13 cellular contexts compared by ENCODE assay signal in genomic region chr15:65550681-65551098, GRCh38. TPM values are rescaled to one million over a fixed set of nuclear protein-coding genes. Genes with fewer than 3 reads are reported as not detected.
DNase-seq lines count a peak whose midpoint lies in the region; FAIRE-seq and TF ChIP-seq lines count a peak whose summit lies in the region.
"Had no signal": no experiment of that assay in that cellular context is flagged by ENCODE, and none has a peak within 500 bp of the region (broad histone marks: within the 10 kb centered on the region; RNA-seq: fewer than 3 reads in every experiment).

No MANE protein-coding gene starts in this region.

- no peak overlapping the region for H2AFZ ChIP-seq in mammary epithelial cell (ENCODE audit: low read depth, low read length)
- H2AFZ ChIP-seq: neural progenitor cell had no signal

- H3K79me2 ChIP-seq in mammary epithelial cell (ENCODE audit: insufficient read depth, low read length): peaks cover 68% of the 10 kb centered on the region

- no peak overlapping the region for H3K9ac ChIP-seq in mammary epithelial cell (ENCODE audit: insufficient read depth, low read length)
- H3K9ac ChIP-seq: neural progenitor cell had no signal

- no peak overlapping the region for H3K4me2 ChIP-seq in mammary epithelial cell (ENCODE audit: insufficient read depth, low read depth, low read length)
- H3K4me2 ChIP-seq: neural progenitor cell had no signal

- H3K4me3 ChIP-seq in mammary epithelial cell (replicated peaks in 1 of 3; ENCODE audit: insufficient read depth in 1 of 3, low read depth in 2 of 3, low read length in 3 of 3): no peak overlapping the region
- H3K4me3 ChIP-seq in astrocyte of the cerebellum (ENCODE audit: low read depth, low read length): no peak overlapping the region
- H3K4me3 ChIP-seq: neural progenitor cell had no signal

- H3K27me3 ChIP-seq in mammary epithelial cell (ENCODE audit: insufficient read depth, low read length): no peaks in the 10 kb centered on the region
- H3K27me3 ChIP-seq: neural progenitor cell had no signal

- POLR2A ChIA-PET in MCF 10A (lab: Yijun Ruan, JAX): no interaction called here

- H3K27ac ChIP-seq in mammary epithelial cell (ENCODE audit: insufficient read depth, low read depth, low read length): no peak overlapping the region

- dilution Hi-C loops in mammary epithelial cell (cut with HindIII; ENCODE audit: low sequenced_read_pairs): no loop called here

- TF ChIP-seq CTCF in mammary epithelial cell (conservative IDR thresholded peaks at IDR 0.05 in 1 of 2, IDR thresholded peaks at IDR 0.05 in 1 of 2; ENCODE audit: extremely low read depth in 1 of 2, insufficient read depth in 1 of 2, low read depth in 1 of 2, low read length in 2 of 2) (no peak), MCF 10A (IDR thresholded peaks at IDR 0.05; ENCODE audit: unreplicated experiment) (no peak), astrocyte of the cerebellum (IDR thresholded peaks at IDR 0.05; ENCODE audit: low read depth, low read length, missing control alignments) (no peak), type B pancreatic cell (conservative IDR thresholded peaks at IDR 0.05) (no peak)

- BruUV-seq in mammary epithelial cell (replicated peaks; lab: Mats Ljungman, UMichigan) (no TSS peak), MCF 10A (replicated peaks; lab: Mats Ljungman, UMichigan) (no TSS peak)

- no peak for FAIRE-seq in GM19239 (lab: Jason Lieb, UNC)
- FAIRE-seq: islet of Langerhans had no signal

- no peaks in the 10 kb centered on the region for H3K9me3 ChIP-seq in mammary epithelial cell (replicated peaks; ENCODE audit: insufficient read depth, low read length)

- H3K27me3 Mint-ChIP-seq in MCF 10A (ENCODE audit: insufficient read depth, unreplicated experiment) (no peaks in the 10 kb centered on the region), type B pancreatic cell (no peaks in the 10 kb centered on the region)

- H4K20me1 ChIP-seq in mammary epithelial cell (ENCODE audit: insufficient read depth, low read length): no peaks in the 10 kb centered on the region

- H3K36me3 Mint-ChIP-seq in MCF 10A (ENCODE audit: insufficient read depth, unreplicated experiment): peaks cover 13% of the 10 kb centered on the region
- H3K36me3 Mint-ChIP-seq in type B pancreatic cell: peaks cover 19% of the 10 kb centered on the region

- H3K27ac Mint-ChIP-seq in MCF 10A (ENCODE audit: low read depth, unreplicated experiment): no peak overlapping the region
- H3K27ac Mint-ChIP-seq in type B pancreatic cell: peak overlapping the region; percentile 17
- H3K27ac Mint-ChIP-seq: neural progenitor cell had no signal

- no peaks in the 10 kb centered on the region for H3K9me3 Mint-ChIP-seq in MCF 10A (ENCODE audit: unreplicated experiment)
- no peaks in the 10 kb centered on the region for H3K9me3 Mint-ChIP-seq in type B pancreatic cell
- H3K9me3 Mint-ChIP-seq: brain had no signal

- DNase-seq in mammary epithelial cell (peak; percentile 16), MCF 10A (ENCODE audit: unreplicated experiment) (no peak), astrocyte of the cerebellum (ENCODE audit: low read depth) (peak; percentile 88), iris pigment epithelial cell (ENCODE audit: low read depth) (peak; percentile 88), type B pancreatic cell (ENCODE audit: extremely low spot score, unreplicated experiment) (no peak), GM19239 (ENCODE audit: insufficient read length, low spot score) (no peak), SHP77 treated with DMSO at 0.1 percent for 48 hours (lab: John Stamatoyannopoulos, UW) (no peak)
- DNase-seq in stimulated activated CD8-positive, alpha-beta memory T cell treated with anti-CD3 and anti-CD28 coated beads, Interleukin-4, amount 100 ng/mL, for 48 hours: no peak
- DNase-seq: AML-193; stimulated activated CD4-positive, alpha-beta T cell treated with anti-CD3 and anti-CD28 coated beads, Interleukin-2, amount 100 ng/mL, for 24 hours had no signal

- CTCF ChIA-PET in mammary epithelial cell (lab: Charles Lee; ENCODE audit: low non-redundant PET) (no interaction called here), MCF 10A (lab: Yijun Ruan, JAX) (no interaction called here)

- H3K4me3 Mint-ChIP-seq in MCF 10A (ENCODE audit: unreplicated experiment) (no peak overlapping the region), type B pancreatic cell (no peak overlapping the region)
- H3K4me3 Mint-ChIP-seq: brain, neural progenitor cell had no signal

- peaks cover 3% of the 10 kb centered on the region for H3K36me3 ChIP-seq in mammary epithelial cell (ENCODE audit: insufficient read depth, low read length)

- no peaks in the 10 kb centered on the region for H3K4me1 ChIP-seq in mammary epithelial cell (ENCODE audit: insufficient read depth, low read length)
- H3K4me1 ChIP-seq: neural progenitor cell had no signal

- H3K4me1 Mint-ChIP-seq in MCF 10A (ENCODE audit: insufficient read depth, unreplicated experiment) (peaks cover 6% of the 10 kb centered on the region), type B pancreatic cell (ENCODE audit: unreplicated experiment) (peaks cover 20% of the 10 kb centered on the region)

- intact Hi-C loops in mammary epithelial cell (cut with micrococcal nuclease): no loop called here
- intact Hi-C loops in MCF 10A (cut with micrococcal nuclease): no loop called here

- in situ Hi-C loops in mammary epithelial cell (cut with MboI; ENCODE audit: low sequenced_read_pairs in 2 of 2) (no loop called here), astrocyte of the cerebellum (cut with HindIII; ENCODE audit: low sequenced_read_pairs) (no loop called here)

- WGBS in mammary epithelial cell (ENCODE audit: low coverage, missing lambda C conversion rate): 78% methylated on average over 3 of the region's 3 CpGs

RNA-seq across cellular contexts. Expression of gene HACD3, which starts 20.4 kb away (rescaled TPM):
- total RNA-seq in mammary epithelial cell (10 to 100 TPM; 49.6 to 55.8 TPM), MCF 10A (2022) (26.8 and 31.4 TPM in 2 replicates), type B pancreatic cell (ENCODE audit: low replicate concordance) (91.5 and 123 TPM in 2 replicates)
- 55.1 TPM for polyA plus RNA-seq in mammary epithelial cell
- polyA minus RNA-seq in mammary epithelial cell: 53.5 TPM

RNA-seq across cellular contexts. Expression of gene DPP8, which starts 33.2 kb away (rescaled TPM):
- 10 to 100 TPM; 22.8 to 39.7 TPM for total RNA-seq in mammary epithelial cell
- polyA plus RNA-seq in mammary epithelial cell: 13.3 TPM
- 40.7 TPM for polyA minus RNA-seq in mammary epithelial cell
- 24.5 and 27.5 TPM in 2 replicates for total RNA-seq in MCF 10A (2022)
- total RNA-seq in type B pancreatic cell (ENCODE audit: low replicate concordance): 25.0 and 27.4 TPM in 2 replicates

Comparison
In these comparisons a context has a peak if more than half of its experiments do, and no peak if none do; other contexts are left out.
1. DNase-seq: peak in mammary epithelial cell (single experiment), astrocyte of the cerebellum (single experiment) and iris pigment epithelial cell (single experiment); none in MCF 10A (single experiment), type B pancreatic cell (single experiment), stimulated activated CD8-positive, alpha-beta memory T cell treated with anti-CD3 and anti-CD28 coated beads, Interleukin-4, amount 100 ng/mL, for 48 hours (single experiment), GM19239 (single experiment) and SHP77 treated with DMSO at 0.1 percent for 48 hours (single experiment).